In the genomic region with DNA sequence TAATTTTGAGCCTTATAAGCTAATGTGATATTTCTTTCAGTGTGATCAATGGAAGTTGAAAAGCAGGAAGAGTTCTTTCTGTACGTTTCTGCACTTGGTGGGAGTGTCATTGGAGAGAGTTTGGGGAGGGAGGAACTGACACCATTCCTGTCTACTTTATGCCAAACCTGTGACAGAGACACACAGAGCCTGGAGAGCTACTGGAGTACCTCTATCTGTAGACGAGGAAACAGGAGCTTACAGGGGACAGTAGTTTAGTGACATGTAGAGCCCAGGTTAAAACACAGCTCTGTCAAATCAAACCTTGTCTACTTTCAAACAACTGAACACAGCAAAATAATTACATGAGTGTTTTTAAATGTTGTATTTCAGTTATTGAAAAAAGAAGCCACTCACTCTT, we compare ENCODE assay signal across 14 cellular contexts.
DNase-seq lines count a peak whose midpoint lies in the region; ATAC-seq and TF ChIP-seq lines count a peak whose summit lies in the region.
"Had no signal": no experiment of that assay in that cellular context is flagged by ENCODE, and none has a peak within 500 bp of the region (broad histone marks: within the 10 kb centered on the region; RNA-seq: fewer than 3 reads in every experiment).

No MANE protein-coding gene starts in this region.

- 40 to 49% methylated on average over 2 of the region's 2 CpGs for WGBS in transverse colon (ENCODE audit: low coverage in 1 of 2), 2 donors

- H3K36me3 Mint-ChIP-seq in activated CD4-positive, alpha-beta memory T cell treated with anti-CD3 and anti-CD28 coated beads, Interleukin-2, amount 10 ng/mL, durations not matched to agents 7 days and 5 days (ENCODE audit: low read depth), result no peaks in the 10 kb centered on the region
- no peaks in the 10 kb centered on the region for H3K36me3 Mint-ChIP-seq in memory B cell

- in situ Hi-C loops in transverse colon (cut with MboI; ENCODE audit: low pct_ligation_motif_present in 1 of 4, low pct_unique_long_range_greater_than_20kb in 1 of 4, low sequenced_read_pairs in 3 of 4), result loop anchor here (10.0 to 25.0 kb wide), 5 partner anchors 115 to 903 kb away; no protein-coding TSS in a partner anchor

- no peak overlapping the region for H3K4me3 ChIP-seq in left ventricle myocardium inferior
- no peak overlapping the region for H3K4me3 ChIP-seq in transverse colon
- H3K4me3 ChIP-seq in WERI-Rb-1 (ENCODE audit: low read depth, low read length), result no peak overlapping the region

- no peaks in the 10 kb centered on the region for H3K4me1 ChIP-seq in left ventricle myocardium inferior
- H3K4me1 ChIP-seq in transverse colon, result peaks cover 0 to 5% (median 0%) of the 10 kb centered on the region in 4 donors

- H3K27ac Mint-ChIP-seq in activated CD4-positive, alpha-beta memory T cell treated with anti-CD3 and anti-CD28 coated beads, Interleukin-2, amount 10 ng/mL, durations not matched to agents 7 days and 5 days, result peak overlapping the region; percentile 79
- peak overlapping the region; percentile 91 for H3K27ac Mint-ChIP-seq in memory B cell

- H3K27ac ChIP-seq in left ventricle myocardium inferior (replicated peaks) (peak overlapping the region; percentile 43), transverse colon (peak overlapping the region; percentile 53 to 75 (median 60)), WERI-Rb-1 (no peak overlapping the region)
- H3K27ac ChIP-seq: HL-60 had no signal

- H3K27me3 Mint-ChIP-seq in activated CD4-positive, alpha-beta memory T cell treated with anti-CD3 and anti-CD28 coated beads, Interleukin-2, amount 10 ng/mL, durations not matched to agents 7 days and 5 days, result peaks cover 18% of the 10 kb centered on the region
- no peaks in the 10 kb centered on the region for H3K27me3 Mint-ChIP-seq in memory B cell

- no peak for TF ChIP-seq POLR2A in transverse colon (IDR thresholded peaks at IDR 0.05)

- ATAC-seq in left ventricle myocardium superior (no peak), memory B cell (ENCODE audit: low read depth) (peak; percentile 32), HG03135 (IDR thresholded peaks at IDR 0.05; ENCODE audit: unreplicated experiment) (no peak)

- peaks cover 20% of the 10 kb centered on the region for H3K4me1 Mint-ChIP-seq in activated CD4-positive, alpha-beta memory T cell treated with anti-CD3 and anti-CD28 coated beads, Interleukin-2, amount 10 ng/mL, durations not matched to agents 7 days and 5 days
- H3K4me1 Mint-ChIP-seq in memory B cell, result peaks cover 21% of the 10 kb centered on the region

- TF ChIP-seq EP300 in transverse colon (IDR thresholded peaks at IDR 0.05; ENCODE audit: low read depth), result no peak

- H3K9me3 Mint-ChIP-seq in activated CD4-positive, alpha-beta memory T cell treated with anti-CD3 and anti-CD28 coated beads, Interleukin-2, amount 10 ng/mL, durations not matched to agents 7 days and 5 days, result no peaks in the 10 kb centered on the region
- no peaks in the 10 kb centered on the region for H3K9me3 Mint-ChIP-seq in memory B cell
- H3K9me3 Mint-ChIP-seq: HFFc6 had no signal

- TF ChIP-seq CTCF in left ventricle myocardium inferior (IDR thresholded peaks at IDR 0.05; ENCODE audit: borderline replicate concordance) (no peak), transverse colon (IDR thresholded peaks at IDR 0.05) (no peak), WERI-Rb-1 (IDR thresholded peaks at IDR 0.05; ENCODE audit: low read depth, low read length) (no peak)

- DNase-seq in left ventricle myocardium inferior (no peak), left ventricle myocardium superior (no peak), memory B cell (ENCODE audit: low spot score in 2 of 2) (no peak), transverse colon (no peak), SKM-1 (lab: John Stamatoyannopoulos, UW; ENCODE audit: unreplicated experiment) (no peak), WERI-Rb-1 (no peak)
- no peak for DNase-seq in activated CD4-positive, alpha-beta memory T cell treated with anti-CD3 and anti-CD28 coated beads, Interleukin-2, amount 10 ng/mL, durations not matched to agents 7 days and 5 days
- DNase-seq: BE2C, HFFc6, Kasumi-1, midbrain, NCI-H2029 had no signal

- H3K9me3 ChIP-seq in left ventricle myocardium inferior (replicated peaks) (no peaks in the 10 kb centered on the region), transverse colon (no peaks in the 10 kb centered on the region), WERI-Rb-1 (ENCODE audit: severe bottlenecking) (no peaks in the 10 kb centered on the region)

- POLR2A ChIA-PET in activated CD4-positive, alpha-beta memory T cell treated with anti-CD3 and anti-CD28 coated beads, Interleukin-2, amount 10 ng/mL, durations not matched to agents 7 days and 5 days (lab: Charles Lee), result interaction anchor here (0.6 to 0.8 kb wide), 2 partner anchors 9 to 910 kb away, joined by 3 read pairs; a partner anchor contains a TSS

- intact Hi-C loops in left ventricle myocardium inferior (cut with micrococcal nuclease) (loop anchor here (10.0 kb wide), 1 partner anchor 405 kb away; no protein-coding TSS in a partner anchor), left ventricle myocardium superior (cut with micrococcal nuclease) (loop anchor here (10.0 kb wide), 1 partner anchor 285 kb away; no protein-coding TSS in a partner anchor), transverse colon (cut with DNase I; ENCODE audit: low total_unique reads) (loop anchor here (10.0 kb wide), 1 partner anchor 605 kb away; no protein-coding TSS in a partner anchor)

- H3K27me3 ChIP-seq in left ventricle myocardium inferior (ENCODE audit: low read depth), result peaks cover 6% of the 10 kb centered on the region
- no peaks in the 10 kb centered on the region for H3K27me3 ChIP-seq in transverse colon
- H3K27me3 ChIP-seq in WERI-Rb-1 (ENCODE audit: insufficient read depth, low read depth, severe bottlenecking), result no peaks in the 10 kb centered on the region
- H3K27me3 ChIP-seq: BE2C had no signal

- H3K36me3 ChIP-seq in left ventricle myocardium inferior, result no peaks in the 10 kb centered on the region
- no peaks in the 10 kb centered on the region for H3K36me3 ChIP-seq in transverse colon
- no peaks in the 10 kb centered on the region for H3K36me3 ChIP-seq in WERI-Rb-1
- H3K36me3 ChIP-seq: BE2C had no signal

- CTCF ChIA-PET in activated CD4-positive, alpha-beta memory T cell treated with anti-CD3 and anti-CD28 coated beads, Interleukin-2, amount 10 ng/mL, durations not matched to agents 7 days and 5 days (lab: Charles Lee), result interaction anchor here (1.7 to 3.9 kb wide), 2 partner anchors 11 to 18 kb away, joined by 5 to 12 read pairs; no protein-coding TSS in a partner anchor

- peak overlapping the region; percentile 57 for H3K4me3 Mint-ChIP-seq in activated CD4-positive, alpha-beta memory T cell treated with anti-CD3 and anti-CD28 coated beads, Interleukin-2, amount 10 ng/mL, durations not matched to agents 7 days and 5 days
- peak overlapping the region; percentile 42 for H3K4me3 Mint-ChIP-seq in memory B cell
